Comparison of ENCODE assay signal across 18 cellular contexts in the genomic region with DNA sequence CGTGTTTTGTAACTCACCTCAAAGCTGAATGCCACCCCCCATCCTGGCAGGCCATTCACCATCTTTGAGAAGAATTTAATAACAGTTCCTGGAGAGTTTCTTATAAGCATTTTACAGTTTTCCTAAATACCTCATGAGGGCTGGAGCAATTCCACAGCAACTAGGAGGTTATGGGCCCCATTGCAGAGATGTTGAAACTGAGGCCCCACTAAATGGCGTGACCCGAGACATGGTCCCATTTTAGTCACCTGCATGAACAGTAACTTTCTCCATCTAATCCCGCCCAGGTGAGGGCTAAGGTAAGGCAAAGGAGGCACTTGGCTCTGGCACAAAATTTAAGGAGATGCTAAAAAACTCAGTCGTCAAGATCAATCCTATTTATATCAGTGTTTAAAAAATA.
"Had no signal": no experiment of that assay in that cellular context is flagged by ENCODE, and none has a peak within 500 bp of the region (broad histone marks: within the 10 kb centered on the region; RNA-seq: fewer than 3 reads in every experiment).

No MANE protein-coding gene starts in this region.

- H3K4me1 Mint-ChIP-seq: activated naive CD4-positive, alpha-beta T cell treated with anti-CD3 and anti-CD28 coated beads, Interleukin-2, amount 10 ng/mL, durations not matched to agents 7 days and 5 days had no signal

- H3K4me3 Mint-ChIP-seq: activated naive CD4-positive, alpha-beta T cell treated with anti-CD3 and anti-CD28 coated beads, Interleukin-2, amount 10 ng/mL, durations not matched to agents 7 days and 5 days; activated naive CD8-positive, alpha-beta T cell treated with anti-CD3 and anti-CD28 coated beads, Interleukin-2, amount 50 U/mL, for 24 hours; activated T-cell treated with anti-CD3 and anti-CD28 coated beads, Interleukin-2, amount 50 U/mL, for 4 hours; natural killer cell treated with Interleukin-12 subunit alpha and Interleukin-12 subunit beta and Interleukin-15 and Interleukin-18, amount 100 ng/mL, for 72 hours; stimulated activated effector memory CD8-positive, alpha-beta T cell treated with anti-CD3 and anti-CD28 coated beads, Interleukin-12 subunit alpha, Interleukin-12 subunit beta, amount 100 ng/mL, for 72 hours had no signal

- H3K9me3 ChIP-seq: neutrophil, thoracic aorta had no signal

- H3K36me3 Mint-ChIP-seq: activated naive CD4-positive, alpha-beta T cell treated with anti-CD3 and anti-CD28 coated beads, Interleukin-2, amount 10 ng/mL, durations not matched to agents 7 days and 5 days; natural killer cell treated with Interleukin-12 subunit alpha and Interleukin-12 subunit beta and Interleukin-15 and Interleukin-18, amount 100 ng/mL, for 72 hours; stimulated activated effector memory CD8-positive, alpha-beta T cell treated with anti-CD3 and anti-CD28 coated beads, Interleukin-12 subunit alpha, Interleukin-12 subunit beta, amount 100 ng/mL, for 72 hours had no signal

- DNase-seq: activated CD4-positive, alpha-beta T cell treated with anti-CD3 and anti-CD28 coated beads, Interleukin-2, amount 50 U/mL, for 1 hour; activated CD8-positive, alpha-beta memory T cell treated with anti-CD3 and anti-CD28 coated beads, Interleukin-2, amount 50 U/mL, for 4 hours; activated naive CD4-positive, alpha-beta T cell treated with anti-CD3 and anti-CD28 coated beads, Interleukin-2, amount 10 ng/mL, durations not matched to agents 7 days and 5 days; activated naive CD8-positive, alpha-beta T cell treated with anti-CD3 and anti-CD28 coated beads, Interleukin-2, amount 50 U/mL, for 24 hours; activated T-cell treated with anti-CD3 and anti-CD28 coated beads, Interleukin-2, amount 50 U/mL, for 4 hours; cerebellar nuclear complex; cortex of kidney; effector CD4-positive, alpha-beta T cell; left colon; retina; small intestine; stimulated activated CD4-positive, alpha-beta T cell treated with anti-CD3 and anti-CD28 coated beads, Interleukin-4, amount 100 ng/mL, for 24 hours had no signal

- H3K9me3 Mint-ChIP-seq: activated naive CD4-positive, alpha-beta T cell treated with anti-CD3 and anti-CD28 coated beads, Interleukin-2, amount 10 ng/mL, durations not matched to agents 7 days and 5 days; activated naive CD8-positive, alpha-beta T cell treated with anti-CD3 and anti-CD28 coated beads, Interleukin-2, amount 50 U/mL, for 24 hours; activated T-cell treated with anti-CD3 and anti-CD28 coated beads, Interleukin-2, amount 50 U/mL, for 4 hours; natural killer cell treated with Interleukin-12 subunit alpha and Interleukin-12 subunit beta and Interleukin-15 and Interleukin-18, amount 100 ng/mL, for 72 hours; stimulated activated effector memory CD8-positive, alpha-beta T cell treated with anti-CD3 and anti-CD28 coated beads, Interleukin-12 subunit alpha, Interleukin-12 subunit beta, amount 100 ng/mL, for 72 hours had no signal

- H3K27me3 Mint-ChIP-seq: activated naive CD4-positive, alpha-beta T cell treated with anti-CD3 and anti-CD28 coated beads, Interleukin-2, amount 10 ng/mL, durations not matched to agents 7 days and 5 days; activated naive CD8-positive, alpha-beta T cell treated with anti-CD3 and anti-CD28 coated beads, Interleukin-2, amount 50 U/mL, for 24 hours; natural killer cell treated with Interleukin-12 subunit alpha and Interleukin-12 subunit beta and Interleukin-15 and Interleukin-18, amount 100 ng/mL, for 72 hours had no signal

- ATAC-seq: activated CD4-positive, CD25-positive, alpha-beta regulatory T cell treated with anti-CD3 and anti-CD28 coated beads, Interleukin-2, amount 50 U/mL, for 24 hours; activated naive CD8-positive, alpha-beta T cell treated with anti-CD3 and anti-CD28 coated beads, Interleukin-2, amount 50 U/mL, for 24 hours; activated T-cell treated with anti-CD3 and anti-CD28 coated beads, Interleukin-2, amount 50 U/mL, for 4 hours; left colon; natural killer cell treated with Interleukin-12 subunit alpha and Interleukin-12 subunit beta and Interleukin-15 and Interleukin-18, amount 100 ng/mL, for 72 hours; stimulated activated effector memory CD8-positive, alpha-beta T cell treated with anti-CD3 and anti-CD28 coated beads, Interleukin-12 subunit alpha, Interleukin-12 subunit beta, amount 100 ng/mL, for 72 hours had no signal

- H3K36me3 ChIP-seq: neutrophil, thoracic aorta had no signal

- H3K27ac Mint-ChIP-seq: activated naive CD4-positive, alpha-beta T cell treated with anti-CD3 and anti-CD28 coated beads, Interleukin-2, amount 10 ng/mL, durations not matched to agents 7 days and 5 days; activated naive CD8-positive, alpha-beta T cell treated with anti-CD3 and anti-CD28 coated beads, Interleukin-2, amount 50 U/mL, for 24 hours; natural killer cell treated with Interleukin-12 subunit alpha and Interleukin-12 subunit beta and Interleukin-15 and Interleukin-18, amount 100 ng/mL, for 72 hours; stimulated activated effector memory CD8-positive, alpha-beta T cell treated with anti-CD3 and anti-CD28 coated beads, Interleukin-12 subunit alpha, Interleukin-12 subunit beta, amount 100 ng/mL, for 72 hours had no signal

- H3K27me3 ChIP-seq: neutrophil had no signal

- H3K4me3 ChIP-seq: lung, thoracic aorta had no signal

- H3K27ac ChIP-seq: neutrophil, thoracic aorta had no signal
